In the genomic region with DNA sequence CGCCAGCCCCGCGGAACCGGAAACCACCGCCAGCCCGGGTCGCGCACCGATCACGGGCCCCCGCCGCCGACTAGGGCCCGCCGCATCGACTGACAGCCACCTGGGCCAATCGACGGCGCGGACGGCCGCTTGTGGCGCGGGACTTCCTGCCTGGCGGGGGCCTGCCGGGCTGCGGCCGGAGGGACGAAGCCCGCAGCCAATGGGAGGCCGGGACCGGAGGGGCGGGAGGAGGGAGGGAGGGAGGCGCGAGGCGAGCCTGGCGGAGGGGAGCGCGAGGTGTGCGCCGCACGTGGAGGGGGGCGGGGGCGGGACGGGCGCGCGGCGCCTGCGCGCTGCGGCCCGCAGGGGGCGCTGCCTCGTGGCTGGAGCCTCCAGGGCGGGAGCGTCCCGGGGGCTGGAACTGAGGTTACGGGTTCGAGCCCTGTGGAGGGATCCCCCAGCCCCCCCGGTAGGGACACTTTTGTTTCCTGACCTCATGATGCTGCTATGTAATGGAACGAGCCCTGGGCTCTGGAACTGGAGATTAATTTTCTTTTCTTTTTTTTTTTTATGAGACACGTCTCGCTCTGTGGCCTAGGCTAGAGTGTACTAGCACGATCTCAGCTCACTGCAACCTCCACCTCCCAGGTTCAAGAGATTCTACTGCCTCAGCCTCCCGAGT, we compare ENCODE assay signal across 8 cellular contexts. TPM values are rescaled to one million over a fixed set of nuclear protein-coding genes. Genes with fewer than 3 reads are reported as not detected.
A peak's percentile ranks its signal among the peaks of the same experiment; 100 is the strongest.
DNase-seq lines count a peak whose midpoint lies in the region; ATAC-seq, FAIRE-seq and TF ChIP-seq lines count a peak whose summit lies in the region.

A gene with protein sequence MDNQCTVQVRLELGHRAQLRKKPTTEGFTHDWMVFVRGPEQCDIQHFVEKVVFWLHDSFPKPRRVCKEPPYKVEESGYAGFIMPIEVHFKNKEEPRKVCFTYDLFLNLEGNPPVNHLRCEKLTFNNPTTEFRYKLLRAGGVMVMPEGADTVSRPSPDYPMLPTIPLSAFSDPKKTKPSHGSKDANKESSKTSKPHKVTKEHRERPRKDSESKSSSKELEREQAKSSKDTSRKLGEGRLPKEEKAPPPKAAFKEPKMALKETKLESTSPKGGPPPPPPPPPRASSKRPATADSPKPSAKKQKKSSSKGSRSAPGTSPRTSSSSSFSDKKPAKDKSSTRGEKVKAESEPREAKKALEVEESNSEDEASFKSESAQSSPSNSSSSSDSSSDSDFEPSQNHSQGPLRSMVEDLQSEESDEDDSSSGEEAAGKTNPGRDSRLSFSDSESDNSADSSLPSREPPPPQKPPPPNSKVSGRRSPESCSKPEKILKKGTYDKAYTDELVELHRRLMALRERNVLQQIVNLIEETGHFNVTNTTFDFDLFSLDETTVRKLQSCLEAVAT (minus strand): TSS at position 45 of the 661 bp plus-strand sequence. CDS start 191 bp downstream, outside the sequence.

- TF ChIP-seq CTCF in AG09319 (IDR thresholded peaks at IDR 0.05; ENCODE audit: low read depth, low read length) (peak; percentile 49), keratinocyte (optimal IDR thresholded peaks at IDR 0.05 in 1 of 3, IDR thresholded peaks at IDR 0.05 in 1 of 3, conservative IDR thresholded peaks at IDR 0.05 in 1 of 3; ENCODE audit: extremely low read depth in 1 of 3, insufficient read depth in 2 of 3, low read length in 3 of 3) (peak in 2 of 3 experiments; percentile 62 to 77)

- H3K9me1 ChIP-seq in keratinocyte (ENCODE audit: control insufficient read depth, extremely low read depth, insufficient read depth, low read length): no peaks in the 10 kb centered on the region

- peaks cover 0 to 3% of the 10 kb centered on the region in 2 experiments for H3K36me3 ChIP-seq in keratinocyte (ENCODE audit: control insufficient read depth in 2 of 2, extremely low read depth in 1 of 2, insufficient read depth in 2 of 2, low read length in 2 of 2)

- peak within 1 kb of the TSS; percentile 80 for H3K9ac ChIP-seq in keratinocyte (ENCODE audit: control insufficient read depth, extremely low read depth, insufficient read depth, low read length)

- no peaks in the 10 kb centered on the region for H3K9me3 ChIP-seq in keratinocyte (ENCODE audit: control insufficient read depth, low read depth, low read length)

- H3K4me2 ChIP-seq in keratinocyte (ENCODE audit: control insufficient read depth, extremely low read depth, insufficient read depth, low read depth, low read length): peak within 1 kb of the TSS; percentile 82

- peak; percentile 96 for DNase-seq in AG09319 (ENCODE audit: extremely low read depth, low read depth)
- DNase-seq in NCI-H460 (ENCODE audit: extremely low read depth, low read depth): peak; percentile 91
- peak; percentile 97 for DNase-seq in activated CD4-positive, CD25-positive, alpha-beta regulatory T cell treated with anti-CD3 and anti-CD28 coated beads, Interleukin-2, amount 50 U/mL, for 72 hours
- peak; percentile 96 for DNase-seq in cerebellar cortex (ENCODE audit: low spot score)
- DNase-seq in keratinocyte (ENCODE audit: low read depth, low spot score): peak; percentile 67
- peak; percentile 91 to 95 for DNase-seq in stimulated activated CD4-positive, alpha-beta T cell treated with anti-CD3 and anti-CD28 coated beads, Interleukin-15, amount 100 ng/mL, for 1 hour (ENCODE audit: low read depth in 1 of 2, low spot score in 1 of 2)

- peaks cover 5% of the 10 kb centered on the region for H3K4me1 ChIP-seq in keratinocyte (ENCODE audit: control insufficient read depth, extremely low read depth, insufficient read depth, low read length)

- H3K27me3 ChIP-seq in keratinocyte (ENCODE audit: control insufficient read depth, extremely low read depth, insufficient read depth, low read length): no peaks in the 10 kb centered on the region

- no peak for FAIRE-seq in keratinocyte (lab: Jason Lieb, UNC)

- peaks cover 15% of the 10 kb centered on the region for H4K20me1 ChIP-seq in keratinocyte (ENCODE audit: control insufficient read depth, extremely low read depth, insufficient read depth, low read length)

- ATAC-seq in GM19023 (IDR thresholded peaks at IDR 0.05; ENCODE audit: unreplicated experiment): peak; percentile 91
- peak; percentile 95 for ATAC-seq in HG03280 (IDR thresholded peaks at IDR 0.05; ENCODE audit: unreplicated experiment)

- peak within 1 kb of the TSS; percentile 59 for H2AFZ ChIP-seq in keratinocyte (ENCODE audit: control insufficient read depth, low read length)

- dilution Hi-C loops in keratinocyte (cut with MboI; ENCODE audit: extremely low pct_ligation_motif_present, low sequenced_read_pairs): loop anchor here (25.0 kb wide), 1 partner anchor 243 kb away; no protein-coding TSS in a partner anchor

- peak within 1 kb of the TSS; percentile 87 to 89 (median 87) for H3K4me3 ChIP-seq in keratinocyte (ENCODE audit: control insufficient read depth in 2 of 3, extremely low read depth in 1 of 3, insufficient read depth in 2 of 3, low read depth in 1 of 3, low read length in 3 of 3)

- peak within 1 kb of the TSS; percentile 61 for H3K27ac ChIP-seq in keratinocyte (ENCODE audit: control insufficient read depth, insufficient read depth, low read length)

- H3K79me2 ChIP-seq in keratinocyte (ENCODE audit: control insufficient read depth, insufficient read depth, low read length): peaks cover 42% of the 10 kb centered on the region

RNA-seq across cellular contexts. Expression of the gene that starts here (rescaled TPM):
- 14.6 and 17.8 TPM in 2 replicates for total RNA-seq in NCI-H460 (2014; rRNA removed; shearing (Covaris generic))
- 24.1 and 26.8 TPM in 2 replicates for polyA plus RNA-seq in NCI-H460 (2014; cell fraction: nucleus; rRNA removed)
- polyA plus RNA-seq in keratinocyte: 8.2 to 13.8 TPM (median 8.3 TPM) in 3 replicates
- polyA plus RNA-seq in keratinocyte (2011; ENCODE audit: low read depth): 4.5 TPM
- polyA plus RNA-seq in keratinocyte (2011; cell fraction: cytosol; rRNA removed): 8.5 and 16.1 TPM in 2 replicates
- polyA plus RNA-seq in keratinocyte (2011; cell fraction: nucleus; rRNA removed): 13.8 and 20.5 TPM in 2 replicates
- 12.8 and 24.9 TPM in 2 replicates for polyA plus RNA-seq in keratinocyte (2012; ENCODE audit: low replicate concordance)
- polyA minus RNA-seq in keratinocyte: 9.5 to 34.4 TPM (median 12.5 TPM) in 3 replicates
- 55.6 TPM for polyA minus RNA-seq in keratinocyte (2011; cell fraction: cytosol; rRNA and poly(A)+ RNA removed)
- polyA minus RNA-seq in keratinocyte (2011; cell fraction: nucleus; rRNA and poly(A)+ RNA removed): 10.5 and 11.4 TPM in 2 replicates

Comparison
In these comparisons a context has a peak if more than half of its experiments do, and no peak if none do; other contexts are left out.
1. Peak in every context shown above with its lines: DNase-seq, ATAC-seq, H3K4me3 ChIP-seq and H3K27ac ChIP-seq.